ENCODE assay signal across 24 cellular contexts in the genomic region with DNA sequence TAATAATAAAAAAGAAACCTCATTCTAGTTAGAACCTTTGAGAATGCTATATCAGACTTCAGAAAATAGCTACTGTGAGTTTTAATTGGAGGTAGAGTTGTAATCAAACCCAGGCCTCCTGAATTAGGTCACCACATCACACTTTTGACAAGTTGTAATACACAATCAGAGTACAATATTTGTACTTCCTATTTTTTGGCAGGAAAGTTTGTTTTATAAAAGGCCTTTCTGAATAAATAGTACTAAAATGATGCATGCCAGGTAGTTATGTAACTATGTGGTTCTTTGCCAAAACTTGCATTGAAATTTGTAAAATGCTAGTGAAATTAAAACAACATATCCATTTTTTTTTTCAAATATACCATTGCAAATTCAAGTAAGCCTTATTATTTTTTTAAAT. TPM values are rescaled to one million over a fixed set of nuclear protein-coding genes. Genes with fewer than 3 reads are reported as not detected.
DNase-seq lines count a peak whose midpoint lies in the region; ATAC-seq and TF ChIP-seq lines count a peak whose summit lies in the region.
"Had no signal": no experiment of that assay in that cellular context is flagged by ENCODE, and none has a peak within 500 bp of the region (broad histone marks: within the 10 kb centered on the region; RNA-seq: fewer than 3 reads in every experiment).

No MANE protein-coding gene starts in this region.

- H3K36me3 Mint-ChIP-seq in mesothelial cell of epicardium: no peaks in the 10 kb centered on the region
- H3K36me3 Mint-ChIP-seq: CD4-positive, alpha-beta memory T cell had no signal

- no peak for TF ChIP-seq POLR2A in body of pancreas (IDR thresholded peaks at IDR 0.05)

- H3F3A ChIP-seq in smooth muscle cell (ENCODE audit: low read depth): no peaks in the 10 kb centered on the region

- no peak overlapping the region for H3K4me3 Mint-ChIP-seq in mesothelial cell of epicardium
- H3K4me3 Mint-ChIP-seq: CD4-positive, alpha-beta memory T cell; GM23338 had no signal

- H4K20me1 ChIP-seq in smooth muscle cell (ENCODE audit: low read depth): no peaks in the 10 kb centered on the region
- H4K20me1 ChIP-seq: BLaER1 had no signal

- TF ChIP-seq CTCF in AG10803 (conservative IDR thresholded peaks at IDR 0.05; ENCODE audit: low read length) (no peak), body of pancreas (IDR thresholded peaks at IDR 0.05) (no peak), fibroblast of pulmonary artery (IDR thresholded peaks at IDR 0.05; ENCODE audit: low read length, missing control alignments) (no peak), smooth muscle cell (IDR thresholded peaks at IDR 0.05; ENCODE audit: borderline replicate concordance, insufficient read depth, poor library complexity, severe bottlenecking) (no peak), mesothelial cell of epicardium (IDR thresholded peaks at IDR 0.05; ENCODE audit: unreplicated experiment) (no peak), GM13977 (IDR thresholded peaks at IDR 0.05; ENCODE audit: extremely low read depth, insufficient read depth, missing control alignments) (no peak)

- intact Hi-C loops in body of pancreas (cut with DNase I): loop anchor here (10.0 kb wide), 1 partner anchor 284 kb away; no protein-coding TSS in a partner anchor

- no peaks in the 10 kb centered on the region for H3K79me2 ChIP-seq in smooth muscle cell (ENCODE audit: low read depth)

- in situ Hi-C loops in GM13977 (cut with MboI; ENCODE audit: low pct_unique_long_range_greater_than_20kb, low sequenced_read_pairs, unreplicated experiment): loop anchor here (25.0 kb wide), 2 partner anchors 296 to 946 kb away; no protein-coding TSS in a partner anchor

- no peaks in the 10 kb centered on the region for H3K9me3 ChIP-seq in body of pancreas
- no peaks in the 10 kb centered on the region for H3K9me3 ChIP-seq in smooth muscle cell (replicated peaks; ENCODE audit: low read depth)
- H3K9me3 ChIP-seq: A549, BLaER1 had no signal

- peak overlapping the region; percentile 14 for H2AFZ ChIP-seq in smooth muscle cell (ENCODE audit: low read depth)
- H2AFZ ChIP-seq: GM23338 had no signal

- no peak overlapping the region for H3K4me3 ChIP-seq in AG10803 (ENCODE audit: low read length)
- H3K4me3 ChIP-seq in body of pancreas: no peak overlapping the region
- H3K4me3 ChIP-seq in fibroblast of pulmonary artery (replicated peaks; ENCODE audit: low read depth, low read length): no peak overlapping the region
- no peak overlapping the region for H3K4me3 ChIP-seq in smooth muscle cell
- H3K4me3 ChIP-seq: A549, BLaER1, GM12878, GM23338, K562 had no signal

- H3K9ac ChIP-seq in smooth muscle cell (ENCODE audit: low read depth): no peak overlapping the region
- H3K9ac ChIP-seq: BLaER1 had no signal

- no peaks in the 10 kb centered on the region for H3K36me3 ChIP-seq in body of pancreas (replicated peaks in 1 of 2; ENCODE audit: insufficient read depth in 1 of 2, low read depth in 2 of 2)
- H3K36me3 ChIP-seq in smooth muscle cell (ENCODE audit: low read depth): no peaks in the 10 kb centered on the region
- H3K36me3 ChIP-seq: BLaER1 had no signal

- no peaks in the 10 kb centered on the region for H3K27me3 ChIP-seq in body of pancreas
- no peaks in the 10 kb centered on the region for H3K27me3 ChIP-seq in smooth muscle cell (ENCODE audit: low read depth)
- H3K27me3 ChIP-seq: BLaER1 had no signal

- no peak overlapping the region for H3K27ac Mint-ChIP-seq in mesothelial cell of epicardium
- H3K27ac Mint-ChIP-seq: GM23338 had no signal

- H3K9me3 Mint-ChIP-seq in mesothelial cell of epicardium: no peaks in the 10 kb centered on the region
- H3K9me3 Mint-ChIP-seq: CD4-positive, alpha-beta memory T cell; GM23338 had no signal

- DNase-seq in AG10803 (ENCODE audit: low read depth): peak; percentile 29
- peak in 2 of 4 donors; percentile 35 to 56 for DNase-seq in body of pancreas
- peak; percentile 33 for DNase-seq in fibroblast of pulmonary artery (ENCODE audit: low read depth)
- DNase-seq in smooth muscle cell (lab: John Stamatoyannopoulos, UW; ENCODE audit: unreplicated experiment): no peak
- no peak for DNase-seq in kidney glomerular epithelial cell (lab: John Stamatoyannopoulos, UW)
- DNase-seq in mesothelial cell of epicardium (ENCODE audit: low spot score in 2 of 2, unreplicated experiment in 2 of 2): no peak
- no peak for DNase-seq in GM13977 (ENCODE audit: low spot score)
- DNase-seq: Calu3; CD4-positive, alpha-beta memory T cell; DMS53; EL; NCI-H1105 treated with DMSO at 0.1 percent for 48 hours; NCI-H1694; NCI-H748 treated with DMSO at 0.1 percent for 48 hours; NK-92 treated with Interleukin-12 subunit alpha and Interleukin-12 subunit beta, amount 100 ng/mL, for 24 hours; SHP77 treated with DMSO at 0.1 percent for 48 hours had no signal

- peak; percentile 89 for ATAC-seq in body of pancreas
- ATAC-seq: A549, GM12878, GM23338, HCT116, K562 had no signal

- peaks cover 13% of the 10 kb centered on the region for H3K27me3 Mint-ChIP-seq in mesothelial cell of epicardium (ENCODE audit: low read depth)

- peaks cover 49% of the 10 kb centered on the region for H3K4me1 ChIP-seq in body of pancreas
- no peaks in the 10 kb centered on the region for H3K4me1 ChIP-seq in smooth muscle cell (ENCODE audit: low read depth)
- H3K4me1 ChIP-seq: BLaER1 had no signal

- H3K4me1 Mint-ChIP-seq in mesothelial cell of epicardium: peaks cover 11% of the 10 kb centered on the region

- no peak overlapping the region for H3K4me2 ChIP-seq in smooth muscle cell
- H3K4me2 ChIP-seq: A549, BLaER1, GM23338 had no signal

- H3K27ac ChIP-seq in body of pancreas (peak overlapping the region in 3 of 4 donors; percentile 37 to 51 (median 47)), smooth muscle cell (ENCODE audit: low read depth) (no peak overlapping the region)
- H3K27ac ChIP-seq: A549, BLaER1 had no signal

RNA-seq across cellular contexts. Expression of a gene that starts 26.8 kb away (rescaled TPM):
- not detected for total RNA-seq in body of pancreas
- not detected in 2 replicates for total RNA-seq in smooth muscle cell
- polyA plus RNA-seq in smooth muscle cell: not detected in 2 replicates
- not detected in 3 replicates for total RNA-seq in mesothelial cell of epicardium
- total RNA-seq: Calu3; CD4-positive, alpha-beta memory T cell; GM12878; GM23338; K562; NCI-H460; OCI-LY7 had no signal
- polyA plus RNA-seq: A549; CD4-positive, alpha-beta memory T cell; GM12878; GM23338; K562 had no signal

RNA-seq across cellular contexts. Expression of a gene that starts 55.8 kb away (rescaled TPM):
- 10 to 100 TPM; 10.9 to 38.9 TPM for total RNA-seq in body of pancreas
- not detected in 2 replicates for total RNA-seq in smooth muscle cell
- polyA plus RNA-seq in smooth muscle cell: not detected in 2 replicates
- total RNA-seq in mesothelial cell of epicardium: 0.34 to 0.69 TPM (median 0.54 TPM) in 3 replicates
- total RNA-seq: CD4-positive, alpha-beta memory T cell; GM23338; NCI-H460; OCI-LY7 had no signal
- polyA plus RNA-seq: A549; CD4-positive, alpha-beta memory T cell; GM23338; K562 had no signal

Comparison
In these comparisons a context has a peak if more than half of its experiments do, and no peak if none do; other contexts are left out.
1. DNase-seq: peak in AG10803 (single experiment) and fibroblast of pulmonary artery (single experiment); none in smooth muscle cell (single experiment), kidney glomerular epithelial cell (single experiment), mesothelial cell of epicardium (0 of 2) and GM13977 (single experiment).